ENCODE assay signal across 14 cellular contexts in genomic region chr21:34553199-34553952, GRCh38. TPM values are rescaled to one million over a fixed set of nuclear protein-coding genes. Genes with fewer than 3 reads are reported as not detected.
DNase-seq lines count a peak whose midpoint lies in the region; ATAC-seq and TF ChIP-seq lines count a peak whose summit lies in the region.
"Had no signal": no experiment of that assay in that cellular context is flagged by ENCODE, and none has a peak within 500 bp of the region (broad histone marks: within the 10 kb centered on the region; RNA-seq: fewer than 3 reads in every experiment).

No MANE protein-coding gene starts in this region.

- H3K36me3 Mint-ChIP-seq in stimulated activated naive B cell treated with anti-CD40 and anti-IgM and Interleukin-4, amounts not matched to agents 10 μg/mL and 1 μg/mL and 100 μg/mL, for 72 hours, result peaks cover 27 to 41% of the 10 kb centered on the region in 2 donors

- no peak overlapping the region for H3K4me3 Mint-ChIP-seq in stimulated activated naive B cell treated with anti-CD40 and anti-IgM and Interleukin-4, amounts not matched to agents 10 μg/mL and 1 μg/mL and 100 μg/mL, for 72 hours
- H3K4me3 Mint-ChIP-seq: immature natural killer cell had no signal

- peaks cover 12 to 14% of the 10 kb centered on the region in 2 donors for H3K9me3 Mint-ChIP-seq in stimulated activated naive B cell treated with anti-CD40 and anti-IgM and Interleukin-4, amounts not matched to agents 10 μg/mL and 1 μg/mL and 100 μg/mL, for 72 hours
- H3K9me3 Mint-ChIP-seq: immature natural killer cell had no signal

- peak overlapping the region; percentile 79 for H3K27ac Mint-ChIP-seq in stimulated activated naive B cell treated with anti-CD40 and anti-IgM and Interleukin-4, amounts not matched to agents 10 μg/mL and 1 μg/mL and 100 μg/mL, for 72 hours
- H3K27ac Mint-ChIP-seq: immature natural killer cell had no signal

- no peaks in the 10 kb centered on the region for H3K27me3 Mint-ChIP-seq in stimulated activated naive B cell treated with anti-CD40 and anti-IgM and Interleukin-4, amounts not matched to agents 10 μg/mL and 1 μg/mL and 100 μg/mL, for 72 hours

- ATAC-seq in stimulated activated naive B cell treated with anti-CD40 and anti-IgM and Interleukin-4, amounts not matched to agents 10 μg/mL and 1 μg/mL and 100 μg/mL, for 72 hours (replicated peaks), result peak; percentile 53 to 57
- ATAC-seq in GM21526 (IDR thresholded peaks at IDR 0.05; ENCODE audit: low FRiP score, unreplicated experiment), result no peak
- no peak for ATAC-seq in GM21360 (IDR thresholded peaks at IDR 0.05; ENCODE audit: unreplicated experiment)
- ATAC-seq: GM12878 had no signal

- peaks cover 13 to 28% of the 10 kb centered on the region in 2 donors for H3K4me1 Mint-ChIP-seq in stimulated activated naive B cell treated with anti-CD40 and anti-IgM and Interleukin-4, amounts not matched to agents 10 μg/mL and 1 μg/mL and 100 μg/mL, for 72 hours
- H3K4me1 Mint-ChIP-seq: immature natural killer cell had no signal

- TF ChIP-seq CTCF in HFF-Myc (IDR thresholded peaks at IDR 0.05; ENCODE audit: low read depth, low read length, missing control alignments) (no peak), VCaP (conservative IDR thresholded peaks at IDR 0.05) (no peak), fibroblast of the aortic adventitia (IDR thresholded peaks at IDR 0.05; ENCODE audit: insufficient read depth, low read length) (no peak)

- peak overlapping the region; percentile 22 for H3K27ac ChIP-seq in VCaP
- H3K27ac ChIP-seq: HL-60 had no signal

- H3K4me3 ChIP-seq in HFF-Myc (replicated peaks; ENCODE audit: low read depth, low read length) (0 out of 2 replicates have a peak overlapping the region, but pooled peaks have one; percentile 1), fibroblast of the aortic adventitia (ENCODE audit: low read depth, low read length) (no peak overlapping the region)
- H3K4me3 ChIP-seq: GM12878 had no signal

- peak; percentile 48 for DNase-seq in HFF-Myc (ENCODE audit: extremely low read depth, low read depth)
- peak; percentile 85 for DNase-seq in fibroblast of the aortic adventitia (ENCODE audit: low read depth)
- DNase-seq in stimulated activated naive B cell treated with anti-CD40 and anti-IgM and Interleukin-4, amounts not matched to agents 10 μg/mL and 1 μg/mL and 100 μg/mL, for 72 hours, result no peak
- DNase-seq in T-helper 1 cell, result no peak
- DNase-seq: activated CD4-positive, alpha-beta T cell treated with anti-CD3 and anti-CD28 coated beads for 1 hour; caudate nucleus; GOT3; immature natural killer cell; NCI-H526 treated with DMSO at 0.1 percent for 48 hours had no signal

RNA-seq across cellular contexts. Expression of gene KCNE1, which starts 41.4 kb away (rescaled TPM):
- 0.09 and 0.74 TPM in 2 replicates for total RNA-seq in fibroblast of the aortic adventitia (ENCODE audit: low replicate concordance)

Comparison
In these comparisons a context has a peak if more than half of its experiments do, and no peak if none do; other contexts are left out.
1. DNase-seq: peak in HFF-Myc (single experiment) and fibroblast of the aortic adventitia (single experiment); none in stimulated activated naive B cell treated with anti-CD40 and anti-IgM and Interleukin-4, amounts not matched to agents 10 μg/mL and 1 μg/mL and 100 μg/mL, for 72 hours (single experiment) and T-helper 1 cell (0 of 5).
2. ATAC-seq: peak in stimulated activated naive B cell treated with anti-CD40 and anti-IgM and Interleukin-4, amounts not matched to agents 10 μg/mL and 1 μg/mL and 100 μg/mL, for 72 hours (2 of 2); none in GM21526 (single experiment) and GM21360 (single experiment).